In genomic region chr3:69058180-69058946, GRCh38 we compare ENCODE assay signal across 1 cellular context.
TF ChIP-seq lines count a peak whose summit lies in the region.

No MANE protein-coding gene starts in this region.

TF ChIP-seq in GM12878, 131 proteins besides CTCF, POLR2A, EP300 and RAD21:
- TF ChIP-seq ELK1 (IDR thresholded peaks at IDR 0.05; ENCODE audit: low read depth, low read length) (no peak), MYB (IDR thresholded peaks at IDR 0.05; ENCODE audit: borderline replicate concordance, low read depth, low read length) (no peak), IRF5 (IDR thresholded peaks at IDR 0.05; ENCODE audit: borderline replicate concordance) (no peak), CBX5 (IDR thresholded peaks at IDR 0.05; ENCODE audit: low read depth) (no peak), TCF3 (IDR thresholded peaks at IDR 0.05; ENCODE audit: borderline replicate concordance, insufficient read depth, low read depth, low read length) (no peak), MXI1 (IDR thresholded peaks at IDR 0.05; ENCODE audit: low read depth, low read length) (no peak), SMAD1 (IDR thresholded peaks at IDR 0.05; ENCODE audit: low read depth, partially characterized antibody) (no peak), HDAC6 (IDR thresholded peaks at IDR 0.05; ENCODE audit: unreplicated experiment) (no peak), RUNX3 (IDR thresholded peaks at IDR 0.05; ENCODE audit: low read length) (peak; percentile 71), KDM1A (IDR thresholded peaks at IDR 0.05; ENCODE audit: borderline replicate concordance) (no peak), SIX5 (IDR thresholded peaks at IDR 0.05; ENCODE audit: low read depth, low read length, severe bottlenecking) (no peak), CHD1 (IDR thresholded peaks at IDR 0.05; ENCODE audit: low read depth, low read length) (no peak), MAX (IDR thresholded peaks at IDR 0.05; ENCODE audit: low read depth, low read length) (no peak), IKZF2 (IDR thresholded peaks at IDR 0.05) (peak in 1 of 2 experiments; percentile 32; a peak in 1 of 4 replicates), HDAC2 (IDR thresholded peaks at IDR 0.05) (no peak), BRCA1 (IDR thresholded peaks at IDR 0.05; ENCODE audit: low read depth, low read length) (no peak), CREM (IDR thresholded peaks at IDR 0.05; ENCODE audit: low read depth) (no peak), ZSCAN29 (IDR thresholded peaks at IDR 0.05) (no peak), SPI1 (IDR thresholded peaks at IDR 0.05; ENCODE audit: borderline replicate concordance, insufficient read depth, low read depth, low read length) (peak; percentile 95), IRF4 (IDR thresholded peaks at IDR 0.05; ENCODE audit: low read depth, low read length) (0 out of 2 replicates have a peak, but pooled peaks have one; percentile 28), JUND (IDR thresholded peaks at IDR 0.05; ENCODE audit: low read depth, low read length) (no peak), EZH2 (IDR thresholded peaks at IDR 0.05; ENCODE audit: borderline replicate concordance, control insufficient read depth, low read depth, low read length) (no peak), ESRRA (IDR thresholded peaks at IDR 0.05; ENCODE audit: low read length) (no peak), HDGF (IDR thresholded peaks at IDR 0.05) (no peak), TARDBP (IDR thresholded peaks at IDR 0.05; ENCODE audit: borderline replicate concordance) (no peak), TCF12 (IDR thresholded peaks at IDR 0.05; ENCODE audit: low read depth, low read length) (no peak), SP1 (IDR thresholded peaks at IDR 0.05; ENCODE audit: low read depth, low read length) (no peak), DPF2 (IDR thresholded peaks at IDR 0.05) (0 out of 2 replicates have a peak, but pooled peaks have one; percentile 16)
- TF ChIP-seq, protein P1, sequence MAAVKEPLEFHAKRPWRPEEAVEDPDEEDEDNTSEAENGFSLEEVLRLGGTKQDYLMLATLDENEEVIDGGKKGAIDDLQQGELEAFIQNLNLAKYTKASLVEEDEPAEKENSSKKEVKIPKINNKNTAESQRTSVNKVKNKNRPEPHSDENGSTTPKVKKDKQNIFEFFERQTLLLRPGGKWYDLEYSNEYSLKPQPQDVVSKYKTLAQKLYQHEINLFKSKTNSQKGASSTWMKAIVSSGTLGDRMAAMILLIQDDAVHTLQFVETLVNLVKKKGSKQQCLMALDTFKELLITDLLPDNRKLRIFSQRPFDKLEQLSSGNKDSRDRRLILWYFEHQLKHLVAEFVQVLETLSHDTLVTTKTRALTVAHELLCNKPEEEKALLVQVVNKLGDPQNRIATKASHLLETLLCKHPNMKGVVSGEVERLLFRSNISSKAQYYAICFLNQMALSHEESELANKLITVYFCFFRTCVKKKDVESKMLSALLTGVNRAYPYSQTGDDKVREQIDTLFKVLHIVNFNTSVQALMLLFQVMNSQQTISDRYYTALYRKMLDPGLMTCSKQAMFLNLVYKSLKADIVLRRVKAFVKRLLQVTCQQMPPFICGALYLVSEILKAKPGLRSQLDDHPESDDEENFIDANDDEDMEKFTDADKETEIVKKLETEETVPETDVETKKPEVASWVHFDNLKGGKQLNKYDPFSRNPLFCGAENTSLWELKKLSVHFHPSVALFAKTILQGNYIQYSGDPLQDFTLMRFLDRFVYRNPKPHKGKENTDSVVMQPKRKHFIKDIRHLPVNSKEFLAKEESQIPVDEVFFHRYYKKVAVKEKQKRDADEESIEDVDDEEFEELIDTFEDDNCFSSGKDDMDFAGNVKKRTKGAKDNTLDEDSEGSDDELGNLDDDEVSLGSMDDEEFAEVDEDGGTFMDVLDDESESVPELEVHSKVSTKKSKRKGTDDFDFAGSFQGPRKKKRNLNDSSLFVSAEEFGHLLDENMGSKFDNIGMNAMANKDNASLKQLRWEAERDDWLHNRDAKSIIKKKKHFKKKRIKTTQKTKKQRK (IDR thresholded peaks at IDR 0.05; ENCODE audit: low read depth, low read length): no peak
- TF ChIP-seq, protein P2, sequence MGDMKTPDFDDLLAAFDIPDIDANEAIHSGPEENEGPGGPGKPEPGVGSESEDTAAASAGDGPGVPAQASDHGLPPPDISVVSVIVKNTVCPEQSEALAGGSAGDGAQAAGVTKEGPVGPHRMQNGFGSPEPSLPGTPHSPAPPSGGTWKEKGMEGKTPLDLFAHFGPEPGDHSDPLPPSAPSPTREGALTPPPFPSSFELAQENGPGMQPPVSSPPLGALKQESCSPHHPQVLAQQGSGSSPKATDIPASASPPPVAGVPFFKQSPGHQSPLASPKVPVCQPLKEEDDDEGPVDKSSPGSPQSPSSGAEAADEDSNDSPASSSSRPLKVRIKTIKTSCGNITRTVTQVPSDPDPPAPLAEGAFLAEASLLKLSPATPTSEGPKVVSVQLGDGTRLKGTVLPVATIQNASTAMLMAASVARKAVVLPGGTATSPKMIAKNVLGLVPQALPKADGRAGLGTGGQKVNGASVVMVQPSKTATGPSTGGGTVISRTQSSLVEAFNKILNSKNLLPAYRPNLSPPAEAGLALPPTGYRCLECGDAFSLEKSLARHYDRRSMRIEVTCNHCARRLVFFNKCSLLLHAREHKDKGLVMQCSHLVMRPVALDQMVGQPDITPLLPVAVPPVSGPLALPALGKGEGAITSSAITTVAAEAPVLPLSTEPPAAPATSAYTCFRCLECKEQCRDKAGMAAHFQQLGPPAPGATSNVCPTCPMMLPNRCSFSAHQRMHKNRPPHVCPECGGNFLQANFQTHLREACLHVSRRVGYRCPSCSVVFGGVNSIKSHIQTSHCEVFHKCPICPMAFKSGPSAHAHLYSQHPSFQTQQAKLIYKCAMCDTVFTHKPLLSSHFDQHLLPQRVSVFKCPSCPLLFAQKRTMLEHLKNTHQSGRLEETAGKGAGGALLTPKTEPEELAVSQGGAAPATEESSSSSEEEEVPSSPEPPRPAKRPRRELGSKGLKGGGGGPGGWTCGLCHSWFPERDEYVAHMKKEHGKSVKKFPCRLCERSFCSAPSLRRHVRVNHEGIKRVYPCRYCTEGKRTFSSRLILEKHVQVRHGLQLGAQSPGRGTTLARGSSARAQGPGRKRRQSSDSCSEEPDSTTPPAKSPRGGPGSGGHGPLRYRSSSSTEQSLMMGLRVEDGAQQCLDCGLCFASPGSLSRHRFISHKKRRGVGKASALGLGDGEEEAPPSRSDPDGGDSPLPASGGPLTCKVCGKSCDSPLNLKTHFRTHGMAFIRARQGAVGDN (IDR thresholded peaks at IDR 0.05): 0 out of 2 replicates have a peak, but pooled peaks have one; percentile 39
- TF ChIP-seq, protein P3, sequence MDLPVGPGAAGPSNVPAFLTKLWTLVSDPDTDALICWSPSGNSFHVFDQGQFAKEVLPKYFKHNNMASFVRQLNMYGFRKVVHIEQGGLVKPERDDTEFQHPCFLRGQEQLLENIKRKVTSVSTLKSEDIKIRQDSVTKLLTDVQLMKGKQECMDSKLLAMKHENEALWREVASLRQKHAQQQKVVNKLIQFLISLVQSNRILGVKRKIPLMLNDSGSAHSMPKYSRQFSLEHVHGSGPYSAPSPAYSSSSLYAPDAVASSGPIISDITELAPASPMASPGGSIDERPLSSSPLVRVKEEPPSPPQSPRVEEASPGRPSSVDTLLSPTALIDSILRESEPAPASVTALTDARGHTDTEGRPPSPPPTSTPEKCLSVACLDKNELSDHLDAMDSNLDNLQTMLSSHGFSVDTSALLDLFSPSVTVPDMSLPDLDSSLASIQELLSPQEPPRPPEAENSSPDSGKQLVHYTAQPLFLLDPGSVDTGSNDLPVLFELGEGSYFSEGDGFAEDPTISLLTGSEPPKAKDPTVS (IDR thresholded peaks at IDR 0.05; ENCODE audit: low read depth, low read length): no peak
- TF ChIP-seq, protein P4, sequence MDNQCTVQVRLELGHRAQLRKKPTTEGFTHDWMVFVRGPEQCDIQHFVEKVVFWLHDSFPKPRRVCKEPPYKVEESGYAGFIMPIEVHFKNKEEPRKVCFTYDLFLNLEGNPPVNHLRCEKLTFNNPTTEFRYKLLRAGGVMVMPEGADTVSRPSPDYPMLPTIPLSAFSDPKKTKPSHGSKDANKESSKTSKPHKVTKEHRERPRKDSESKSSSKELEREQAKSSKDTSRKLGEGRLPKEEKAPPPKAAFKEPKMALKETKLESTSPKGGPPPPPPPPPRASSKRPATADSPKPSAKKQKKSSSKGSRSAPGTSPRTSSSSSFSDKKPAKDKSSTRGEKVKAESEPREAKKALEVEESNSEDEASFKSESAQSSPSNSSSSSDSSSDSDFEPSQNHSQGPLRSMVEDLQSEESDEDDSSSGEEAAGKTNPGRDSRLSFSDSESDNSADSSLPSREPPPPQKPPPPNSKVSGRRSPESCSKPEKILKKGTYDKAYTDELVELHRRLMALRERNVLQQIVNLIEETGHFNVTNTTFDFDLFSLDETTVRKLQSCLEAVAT (IDR thresholded peaks at IDR 0.05): no peak
- TF ChIP-seq, protein P5, sequence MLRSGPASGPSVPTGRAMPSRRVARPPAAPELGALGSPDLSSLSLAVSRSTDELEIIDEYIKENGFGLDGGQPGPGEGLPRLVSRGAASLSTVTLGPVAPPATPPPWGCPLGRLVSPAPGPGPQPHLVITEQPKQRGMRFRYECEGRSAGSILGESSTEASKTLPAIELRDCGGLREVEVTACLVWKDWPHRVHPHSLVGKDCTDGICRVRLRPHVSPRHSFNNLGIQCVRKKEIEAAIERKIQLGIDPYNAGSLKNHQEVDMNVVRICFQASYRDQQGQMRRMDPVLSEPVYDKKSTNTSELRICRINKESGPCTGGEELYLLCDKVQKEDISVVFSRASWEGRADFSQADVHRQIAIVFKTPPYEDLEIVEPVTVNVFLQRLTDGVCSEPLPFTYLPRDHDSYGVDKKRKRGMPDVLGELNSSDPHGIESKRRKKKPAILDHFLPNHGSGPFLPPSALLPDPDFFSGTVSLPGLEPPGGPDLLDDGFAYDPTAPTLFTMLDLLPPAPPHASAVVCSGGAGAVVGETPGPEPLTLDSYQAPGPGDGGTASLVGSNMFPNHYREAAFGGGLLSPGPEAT (IDR thresholded peaks at IDR 0.05; ENCODE audit: low read depth): no peak
